Comparison of ENCODE assay signal across 8 cellular contexts in genomic region chr4:6278801-6279197, GRCh38. TPM values are rescaled to one million over a fixed set of nuclear protein-coding genes. Genes with fewer than 3 reads are reported as not detected.
DNase-seq lines count a peak whose midpoint lies in the region; ATAC-seq, FAIRE-seq and TF ChIP-seq lines count a peak whose summit lies in the region.

No MANE protein-coding gene starts in this region.

- TF ChIP-seq CTCF in heart right ventricle (IDR thresholded peaks at IDR 0.05), result no peak
- no peak for TF ChIP-seq CTCF in upper lobe of left lung (IDR thresholded peaks at IDR 0.05)

- WGBS in heart right ventricle, 2 donors, result 13 to 26% methylated on average over 10 of the region's 10 CpGs
- 18 to 34% methylated on average over 7 to 8 of the region's 10 CpGs for WGBS in upper lobe of left lung, 2 donors

- DNase-seq in GM12892 (ENCODE audit: insufficient read length) (peak; percentile 78), KBM-7 (peak; percentile 89), heart right ventricle (peak; percentile 54 to 80), upper lobe of left lung (peak in 1 of 2 donors; percentile 59), erythroblast (lab: John Stamatoyannopoulos, UW) (no peak), islet precursor cell (no peak), T1000 (lab: John Stamatoyannopoulos, UW) (no peak)

- intact Hi-C loops in heart right ventricle (cut with DNase I), result no loop called here

- ATAC-seq in GM21528 (IDR thresholded peaks at IDR 0.05; ENCODE audit: low FRiP score, unreplicated experiment) (peak; percentile 96), heart right ventricle (peak; percentile 57 to 80 (median 76)), upper lobe of left lung (ENCODE audit: low FRiP score in 2 of 2) (peak; percentile 20 to 28)

- H3K4me3 ChIP-seq in heart right ventricle, result peak overlapping the region in 1 of 10 donors; percentile 29
- H3K4me3 ChIP-seq in upper lobe of left lung, result no peak overlapping the region

- H3K36me3 ChIP-seq in heart right ventricle (peaks cover 0 to 39% (median 0%) of the 10 kb centered on the region in 9 donors), upper lobe of left lung (peaks cover 0 to 28% (median 5%) of the 10 kb centered on the region in 4 donors)

- peak in 1 of 4 donors; percentile 60 for TF ChIP-seq EP300 in upper lobe of left lung (IDR thresholded peaks at IDR 0.05)

- H3K4me1 ChIP-seq in heart right ventricle (peaks cover 45 to 95% (median 71%) of the 10 kb centered on the region in 9 donors), upper lobe of left lung (peaks cover 58 to 78% (median 66%) of the 10 kb centered on the region in 4 donors)

- no peaks in the 10 kb centered on the region for H3K9me3 ChIP-seq in heart right ventricle
- H3K9me3 ChIP-seq in upper lobe of left lung, result no peaks in the 10 kb centered on the region

- in situ Hi-C loops in KBM-7 (cut with MboI; ENCODE audit: low pct_unique_long_range_greater_than_20kb, low sequenced_read_pairs), result no loop called here

- no peaks in the 10 kb centered on the region for H3K27me3 ChIP-seq in heart right ventricle
- H3K27me3 ChIP-seq in upper lobe of left lung, result no peaks in the 10 kb centered on the region

- no peak for TF ChIP-seq POLR2A in GM12892 (IDR thresholded peaks at IDR 0.05; ENCODE audit: low read depth, low read length)
- no peak for TF ChIP-seq POLR2A in upper lobe of left lung (IDR thresholded peaks at IDR 0.05)
- no peak for TF ChIP-seq POLR2A in erythroblast (IDR thresholded peaks at IDR 0.05; ENCODE audit: low read length)

- peak overlapping the region; percentile 63 to 86 (median 78) for H3K27ac ChIP-seq in heart right ventricle
- H3K27ac ChIP-seq in upper lobe of left lung, result peak overlapping the region; percentile 45 to 83 (median 64)

- no peak for FAIRE-seq in GM12892 (lab: Jason Lieb, UNC)

RNA-seq across cellular contexts. Expression of gene WFS1, which starts 9.1 kb away (rescaled TPM):
- polyA plus RNA-seq in GM12892 (2012; ENCODE audit: missing spikeins), result 0.70 TPM
- total RNA-seq in heart right ventricle (100 to 1,000 TPM in 3 of 10 donors, 10 to 100 TPM in 7; 53.3 to 119 (median 78.3) TPM), upper lobe of left lung (100 to 1,000 TPM in 3 of 6 donors, 10 to 100 TPM in 3; 88.8 to 180 (median 105) TPM)
- polyA plus RNA-seq in heart right ventricle, result 10 to 100 TPM; 35.0 to 58.7 TPM

Comparison
In these comparisons a context has a peak if more than half of its experiments do, and no peak if none do; other contexts are left out.
1. DNase-seq: peak in GM12892 (single experiment), KBM-7 (single experiment) and heart right ventricle (2 of 2); none in erythroblast (0 of 2), islet precursor cell (single experiment) and T1000 (single experiment).
2. ATAC-seq: peak in every context shown above with its lines; median percentile 96 in GM21528; 76 in heart right ventricle; 24 in upper lobe of left lung.